10 cellular contexts compared by ENCODE assay signal in genomic region chr15:59303641-59304433, GRCh38.
DNase-seq lines count a peak whose midpoint lies in the region; ATAC-seq and TF ChIP-seq lines count a peak whose summit lies in the region.
"Had no signal": no experiment of that assay in that cellular context is flagged by ENCODE, and none has a peak within 500 bp of the region (broad histone marks: within the 10 kb centered on the region; RNA-seq: fewer than 3 reads in every experiment).

No MANE protein-coding gene starts in this region.

- H2AFZ ChIP-seq in PC-3 (ENCODE audit: low read length) = no peak overlapping the region

- peak overlapping the region; percentile 79; the same call in 1 of the 2 replicates for H3K27ac ChIP-seq in PC-3 (ENCODE audit: low read length)
- H3K27ac ChIP-seq in effector memory CD4-positive, alpha-beta T cell (ENCODE audit: insufficient read depth, low read length, poor library complexity, severe bottlenecking) = no peak overlapping the region

- peaks cover 0 to 15% (median 4%) of the 10 kb centered on the region in 3 donors for H3K27me3 Mint-ChIP-seq in immature natural killer cell (ENCODE audit: low read depth in 3 of 3)
- H3K27me3 Mint-ChIP-seq: activated naive CD8-positive, alpha-beta T cell treated with anti-CD3 and anti-CD28 coated beads, Interleukin-2, amount 10 ng/mL, durations not matched to agents 7 days and 5 days had no signal

- H3K4me1 Mint-ChIP-seq in immature natural killer cell = peaks cover 52 to 57% of the 10 kb centered on the region in 2 donors

- no peaks in the 10 kb centered on the region for H3K36me3 Mint-ChIP-seq in immature natural killer cell

- peaks cover 12% of the 10 kb centered on the region for H3F3A ChIP-seq in PC-3 (ENCODE audit: low read length, unreplicated experiment)

- H4K20me1 ChIP-seq in PC-3 (ENCODE audit: low read length) = no peaks in the 10 kb centered on the region

- H3K9me3 Mint-ChIP-seq in immature natural killer cell = peaks cover 0 to 2% (median 0%) of the 10 kb centered on the region in 6 donors
- H3K9me3 Mint-ChIP-seq: activated naive CD8-positive, alpha-beta T cell treated with anti-CD3 and anti-CD28 coated beads, Interleukin-2, amount 10 ng/mL, durations not matched to agents 7 days and 5 days had no signal

- H3K27ac Mint-ChIP-seq in immature natural killer cell = peak overlapping the region; percentile 48 to 86 (median 69)
- H3K27ac Mint-ChIP-seq: activated naive CD8-positive, alpha-beta T cell treated with anti-CD3 and anti-CD28 coated beads, Interleukin-2, amount 10 ng/mL, durations not matched to agents 7 days and 5 days had no signal

- CTCF ChIA-PET in PC-3 (lab: Charles Lee) = no interaction called here

- H3K36me3 ChIP-seq in PC-3 (ENCODE audit: low read depth, low read length) = no peaks in the 10 kb centered on the region
- no peaks in the 10 kb centered on the region for H3K36me3 ChIP-seq in effector memory CD4-positive, alpha-beta T cell (ENCODE audit: control insufficient read depth, insufficient read depth, low read length)
- H3K36me3 ChIP-seq: BE2C had no signal

- no peak overlapping the region for H3K4me2 ChIP-seq in PC-3 (ENCODE audit: low read length)

- H3K9me2 ChIP-seq in PC-3 (replicated peaks; ENCODE audit: low read length) = no peaks in the 10 kb centered on the region

- DNase-seq in ACHN = peak; percentile 75
- DNase-seq in PC-3 = no peak
- DNase-seq in immature natural killer cell = no peak
- no peak for DNase-seq in effector memory CD4-positive, alpha-beta T cell
- no peak for DNase-seq in SHP77 treated with DMSO at 0.1 percent for 48 hours (lab: John Stamatoyannopoulos, UW)
- DNase-seq in activated CD4-positive, alpha-beta T cell treated with anti-CD3 and anti-CD28 coated beads, Interleukin-2, amount 50 U/mL, for 4 hours = no peak
- DNase-seq in NCI-H524 (lab: John Stamatoyannopoulos, UW) = no peak
- DNase-seq: activated naive CD8-positive, alpha-beta T cell treated with anti-CD3 and anti-CD28 coated beads, Interleukin-2, amount 10 ng/mL, durations not matched to agents 7 days and 5 days; BE2C had no signal

- H3K27me3 ChIP-seq in PC-3 (ENCODE audit: low read length) = no peaks in the 10 kb centered on the region
- no peaks in the 10 kb centered on the region for H3K27me3 ChIP-seq in effector memory CD4-positive, alpha-beta T cell (replicated peaks; ENCODE audit: control insufficient read depth, insufficient read depth, low read length, poor library complexity, severe bottlenecking)

- intact Hi-C loops in PC-3 (cut with micrococcal nuclease) = loop anchor here (5.0 to 10.0 kb wide), 2 partner anchors 68 to 129 kb away; partner anchors contain the start of gene MYO1E

- peaks cover 79% of the 10 kb centered on the region for H3K79me2 ChIP-seq in PC-3 (ENCODE audit: low read length)

- peaks cover 68% of the 10 kb centered on the region for H3K4me1 ChIP-seq in PC-3 (ENCODE audit: insufficient read depth, low read length)
- peaks cover 13% of the 10 kb centered on the region for H3K4me1 ChIP-seq in effector memory CD4-positive, alpha-beta T cell (ENCODE audit: control insufficient read depth, insufficient read depth, low read length, poor library complexity, severe bottlenecking)
- H3K4me1 ChIP-seq: BE2C had no signal

- POLR2A ChIA-PET in PC-3 (lab: Charles Lee; ENCODE audit: unreplicated experiment) = no interaction called here

- no peak overlapping the region for H3K4me3 ChIP-seq in PC-3 (ENCODE audit: low read length)
- H3K4me3 ChIP-seq in effector memory CD4-positive, alpha-beta T cell (ENCODE audit: insufficient read depth, low read depth, low read length, poor library complexity, severe bottlenecking) = no peak overlapping the region

- peak overlapping the region; percentile 27 to 55 (median 47) for H3K4me3 Mint-ChIP-seq in immature natural killer cell
- H3K4me3 Mint-ChIP-seq: activated naive CD8-positive, alpha-beta T cell treated with anti-CD3 and anti-CD28 coated beads, Interleukin-2, amount 10 ng/mL, durations not matched to agents 7 days and 5 days had no signal

- no peaks in the 10 kb centered on the region for H3K9me3 ChIP-seq in PC-3 (ENCODE audit: low read length)
- no peaks in the 10 kb centered on the region for H3K9me3 ChIP-seq in effector memory CD4-positive, alpha-beta T cell (ENCODE audit: control insufficient read depth, low read length)
- H3K9me3 ChIP-seq: BE2C had no signal

- no TSS peak for BruUV-seq in PC-3 (replicated peaks; lab: Mats Ljungman, UMichigan)

- no peak for TF ChIP-seq CTCF in PC-3 (conservative IDR thresholded peaks at IDR 0.05; ENCODE audit: low read depth, low read length)

- in situ Hi-C loops in ACHN (cut with HindIII; ENCODE audit: low pct_ligation_motif_present, low pct_unique_long_range_greater_than_20kb, low sequenced_read_pairs) = no loop called here

- no peak overlapping the region for H3K9ac ChIP-seq in PC-3 (ENCODE audit: low read length)

- ATAC-seq in GM21723 (IDR thresholded peaks at IDR 0.05; ENCODE audit: unreplicated experiment) = peak; percentile 42
- ATAC-seq in PC-3 = no peak
